In genomic region chr2:207230261-207231105, GRCh38 we compare ENCODE assay signal across 8 cellular contexts.
DNase-seq lines count a peak whose midpoint lies in the region; ATAC-seq and TF ChIP-seq lines count a peak whose summit lies in the region.

No MANE protein-coding gene starts in this region.

- WGBS in heart left ventricle, 4 donors: 51 to 59% (median 55%) methylated on average over 6 of the region's 6 CpGs
- 25 to 79% methylated on average over 1 to 6 of the region's 6 CpGs for WGBS in transverse colon (ENCODE audit: low coverage in 1 of 2), 2 donors

- TF ChIP-seq CTCF in heart left ventricle (IDR thresholded peaks at IDR 0.05): peak; percentile 27 to 65 (median 46)
- peak; percentile 38 for TF ChIP-seq CTCF in foreskin fibroblast (IDR thresholded peaks at IDR 0.05; ENCODE audit: low read depth, low read length)
- peak; percentile 14 to 52 (median 41) for TF ChIP-seq CTCF in transverse colon (IDR thresholded peaks at IDR 0.05)

- no peak overlapping the region for H3K4me3 ChIP-seq in heart left ventricle
- no peak overlapping the region for H3K4me3 ChIP-seq in foreskin fibroblast (ENCODE audit: low read depth in 1 of 2, low read length in 2 of 2)
- no peak overlapping the region for H3K4me3 ChIP-seq in transverse colon

- TF ChIP-seq POLR2A in heart left ventricle (IDR thresholded peaks at IDR 0.05): no peak
- no peak for TF ChIP-seq POLR2A in transverse colon (IDR thresholded peaks at IDR 0.05)

- H3K27me3 ChIP-seq in heart left ventricle: no peaks in the 10 kb centered on the region
- H3K27me3 ChIP-seq in transverse colon: no peaks in the 10 kb centered on the region

- ATAC-seq in heart left ventricle: peak in 2 of 4 donors; percentile 48 to 54

- no peak for DNase-seq in heart left ventricle
- DNase-seq in cardiac septum (ENCODE audit: low spot score): no peak
- peak; percentile 71 for DNase-seq in OCI-M1 (lab: John Stamatoyannopoulos, UW)
- DNase-seq in foreskin fibroblast: no peak
- no peak for DNase-seq in transverse colon
- DNase-seq in T-helper 9 cell: no peak
- no peak for DNase-seq in posterior vena cava (ENCODE audit: low spot score)
- no peak for DNase-seq in GF-D8 (lab: John Stamatoyannopoulos, UW)

- H3K27ac ChIP-seq in heart left ventricle (peak overlapping the region in 5 of 12 donors; percentile 3 to 30 (median 27)), transverse colon (no peak overlapping the region)

- TF ChIP-seq EP300 in transverse colon (IDR thresholded peaks at IDR 0.05; ENCODE audit: low read depth): no peak

- intact Hi-C loops in heart left ventricle (cut with DNase I): loop anchor here in 1 of 10 donors (5.0 kb wide), 1 partner anchor 52 kb away; no protein-coding TSS in a partner anchor
- intact Hi-C loops in cardiac septum (cut with DNase I): no loop called here
- intact Hi-C loops in transverse colon (cut with DNase I; ENCODE audit: low total_unique reads): no loop called here
- intact Hi-C loops in posterior vena cava (cut with DNase I): loop anchor here in 1 of 2 donors (10.0 kb wide), 1 partner anchor 246 kb away; no protein-coding TSS in a partner anchor

- H3K9me3 ChIP-seq in heart left ventricle: no peaks in the 10 kb centered on the region
- H3K9me3 ChIP-seq in transverse colon: no peaks in the 10 kb centered on the region

- no peaks in the 10 kb centered on the region for H3K36me3 ChIP-seq in heart left ventricle
- H3K36me3 ChIP-seq in transverse colon: no peaks in the 10 kb centered on the region

- in situ Hi-C loops in transverse colon (cut with MboI; ENCODE audit: low pct_ligation_motif_present in 1 of 4, low pct_unique_long_range_greater_than_20kb in 1 of 4, low sequenced_read_pairs in 3 of 4): no loop called here

- H3K4me1 ChIP-seq in heart left ventricle (peaks cover 0 to 46% (median 23%) of the 10 kb centered on the region in 12 donors), transverse colon (peaks cover 0 to 22% (median 12%) of the 10 kb centered on the region in 4 donors)
